ENCODE assay signal across 25 cellular contexts in the genomic region with DNA sequence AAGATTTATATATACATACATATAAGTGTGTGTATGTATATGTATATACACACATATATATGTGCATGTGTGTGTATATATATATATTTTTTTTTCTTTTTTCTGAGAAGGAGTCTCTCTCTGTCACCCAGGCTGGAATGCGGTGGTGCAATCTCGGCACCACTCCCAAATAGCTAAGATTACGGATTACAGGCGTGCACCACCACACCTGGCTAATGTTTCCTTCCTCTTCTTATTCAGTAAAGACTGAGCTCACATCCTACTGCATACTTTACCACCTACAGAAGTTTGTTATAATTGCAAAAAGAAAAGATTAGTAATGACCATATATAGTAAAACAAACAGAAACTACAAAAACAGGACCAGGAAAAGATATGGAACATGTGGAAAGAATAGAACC.
"Had no signal": no experiment of that assay in that cellular context is flagged by ENCODE, and none has a peak within 500 bp of the region (broad histone marks: within the 10 kb centered on the region; RNA-seq: fewer than 3 reads in every experiment).

No MANE protein-coding gene starts in this region.

- H3K27ac ChIP-seq: colonic mucosa, coronary artery, dorsolateral prefrontal cortex, epithelial cell of prostate, esophagus muscularis mucosa, esophagus squamous epithelium, foreskin keratinocyte, gastrocnemius medialis, gastroesophageal sphincter, heart left ventricle, heart right ventricle had no signal

- H3K4me1 ChIP-seq: colonic mucosa, esophagus muscularis mucosa, esophagus squamous epithelium, foreskin keratinocyte, gastrocnemius medialis, gastroesophageal sphincter, heart left ventricle, heart right ventricle had no signal

- H3K4me3 Mint-ChIP-seq: dendritic cell treated with granulocyte-macrophage colony-stimulating factor and Interleukin-4, amounts not matched to agents 40 ng/mL and 50 ng/mL, for 4 days; effector memory CD8-positive, alpha-beta T cell; endodermal cell had no signal

- H3K9me3 ChIP-seq: colonic mucosa, esophagus muscularis mucosa, esophagus squamous epithelium, gastrocnemius medialis, gastroesophageal sphincter, heart left ventricle had no signal

- DNase-seq: colonic mucosa; cortex of kidney; dermis blood vessel endothelial cell; dorsolateral prefrontal cortex; effector CD4-positive, alpha-beta T cell; effector CD8-positive, alpha-beta T cell; effector memory CD4-positive, alpha-beta T cell; effector memory CD8-positive, alpha-beta T cell; endodermal cell; erythroblast; esophagus squamous epithelium; foreskin fibroblast; foreskin keratinocyte; foreskin melanocyte; gastrocnemius medialis; glutamatergic neuron; head of caudate nucleus; heart left ventricle; heart right ventricle had no signal

- ATAC-seq: effector memory CD8-positive, alpha-beta T cell; esophagus mucosa; foreskin keratinocyte; gastrocnemius medialis; gastroesophageal sphincter; heart left ventricle; heart right ventricle had no signal

- H3K36me3 ChIP-seq: colonic mucosa, esophagus muscularis mucosa, esophagus squamous epithelium, gastrocnemius medialis, gastroesophageal sphincter, heart left ventricle, heart right ventricle had no signal

- H3K4me3 ChIP-seq: colonic mucosa, coronary artery, dorsolateral prefrontal cortex, esophagus muscularis mucosa, esophagus squamous epithelium, gastrocnemius medialis, gastroesophageal sphincter, heart left ventricle, heart right ventricle had no signal

- H3K4me1 Mint-ChIP-seq: endodermal cell had no signal

- H3K9me3 Mint-ChIP-seq: dendritic cell treated with granulocyte-macrophage colony-stimulating factor and Interleukin-4, amounts not matched to agents 40 ng/mL and 50 ng/mL, for 4 days; effector memory CD8-positive, alpha-beta T cell had no signal

- H3K27me3 ChIP-seq: colonic mucosa, dorsolateral prefrontal cortex, esophagus muscularis mucosa, foreskin keratinocyte, gastrocnemius medialis had no signal

- H3K27ac Mint-ChIP-seq: dendritic cell treated with granulocyte-macrophage colony-stimulating factor and Interleukin-4, amounts not matched to agents 40 ng/mL and 50 ng/mL, for 4 days; effector memory CD8-positive, alpha-beta T cell; endodermal cell had no signal
